ENCODE assay signal across 22 cellular contexts in genomic region chr2:111176388-111176787, GRCh38.
"Had no signal": no experiment of that assay in that cellular context is flagged by ENCODE, and none has a peak within 500 bp of the region (broad histone marks: within the 10 kb centered on the region; RNA-seq: fewer than 3 reads in every experiment).

No MANE protein-coding gene starts in this region.

- H3K36me3 ChIP-seq: ascending aorta, cardiac muscle cell, gastroesophageal sphincter, prostate gland, upper lobe of right lung had no signal

- ATAC-seq: gastroesophageal sphincter, sciatic nerve, T-cell had no signal

- H3K4me3 ChIP-seq: ascending aorta, cardiac muscle cell, gastroesophageal sphincter, lung, prostate gland, testis, upper lobe of right lung had no signal

- FAIRE-seq: colon had no signal

- H3K27me3 ChIP-seq: ascending aorta, cardiac muscle cell, gastroesophageal sphincter, testis, upper lobe of right lung had no signal

- H3K4me1 ChIP-seq: ascending aorta, gastroesophageal sphincter, prostate gland, testis, upper lobe of right lung had no signal

- DNase-seq: activated CD4-positive, alpha-beta memory T cell treated with anti-CD3 and anti-CD28 coated beads for 36 hours; activated gamma-delta T cell treated with Interleukin-2 at 50 U/mL for 16 hours; activated naive CD8-positive, alpha-beta T cell treated with anti-CD3 and anti-CD28 coated beads, Interleukin-2, amount 10 ng/mL, durations not matched to agents 7 days and 5 days; activated T-cell treated with anti-CD3 and anti-CD28 coated beads, Interleukin-2, amount 50 U/mL, for 72 hours; effector CD8-positive, alpha-beta T cell; naive thymus-derived CD4-positive, alpha-beta T cell; nucleus accumbens; stimulated activated CD4-positive, alpha-beta T cell treated with anti-CD3 and anti-CD28 coated beads, Interleukin-2, amount 100 ng/mL, for 24 hours; stimulated activated naive CD4-positive, alpha-beta T cell treated with Interleukin-2 at 50 U/mL for 16 hours; T-cell; T1000; testis; upper lobe of right lung had no signal

- H3K27ac ChIP-seq: ascending aorta, cardiac muscle cell, epithelial cell of prostate, gastroesophageal sphincter, prostate gland, testis, upper lobe of right lung, VCaP had no signal

- H3K9me3 ChIP-seq: ascending aorta, gastroesophageal sphincter, prostate gland, testis, upper lobe of right lung had no signal
